Comparison of ENCODE assay signal across 14 cellular contexts in genomic region chr17:9229826-9230201, GRCh38.
A peak's percentile ranks its signal among the peaks of the same experiment; 100 is the strongest.
DNase-seq lines count a peak whose midpoint lies in the region; ATAC-seq, FAIRE-seq and TF ChIP-seq lines count a peak whose summit lies in the region.
"Had no signal": no experiment of that assay in that cellular context is flagged by ENCODE, and none has a peak within 500 bp of the region (broad histone marks: within the 10 kb centered on the region; RNA-seq: fewer than 3 reads in every experiment).

No MANE protein-coding gene starts in this region.

- peaks cover 0 to 28% (median 0%) of the 10 kb centered on the region in 7 donors for H3K27me3 ChIP-seq in heart right ventricle
- no peaks in the 10 kb centered on the region for H3K27me3 ChIP-seq in esophagus muscularis mucosa

- ATAC-seq in left ventricle myocardium superior (no peak), heart right ventricle (no peak), HG02840 (IDR thresholded peaks at IDR 0.05; ENCODE audit: low FRiP score, unreplicated experiment) (no peak)
- ATAC-seq: GM12878, K562 had no signal

- intact Hi-C loops in left ventricle myocardium superior (cut with micrococcal nuclease), result no loop called here
- intact Hi-C loops in heart right ventricle (cut with DNase I), result loop anchor here in 1 of 10 donors (10.0 kb wide), 1 partner anchor 45 kb away; no protein-coding TSS in a partner anchor
- intact Hi-C loops in esophagus muscularis mucosa (cut with DNase I), result no loop called here
- intact Hi-C loops in kidney (cut with DNase I), result no loop called here

- TF ChIP-seq CTCF in heart right ventricle (IDR thresholded peaks at IDR 0.05), result no peak
- no peak for TF ChIP-seq CTCF in esophagus muscularis mucosa (IDR thresholded peaks at IDR 0.05)
- TF ChIP-seq CTCF in kidney (IDR thresholded peaks at IDR 0.05; ENCODE audit: borderline replicate concordance, extremely low read depth, insufficient read depth), result no peak

- no peak overlapping the region for H3K27ac ChIP-seq in heart right ventricle
- H3K27ac ChIP-seq in esophagus muscularis mucosa (replicated peaks in 1 of 4), result peak overlapping the region; percentile 40 to 85 (median 73)
- no peak overlapping the region for H3K27ac ChIP-seq in kidney (ENCODE audit: low read depth in 2 of 2, low read length in 2 of 2)
- H3K27ac ChIP-seq: C4-2B had no signal

- H3K4me3 ChIP-seq in heart right ventricle, result no peak overlapping the region
- no peak overlapping the region for H3K4me3 ChIP-seq in esophagus muscularis mucosa
- H3K4me3 ChIP-seq in kidney (ENCODE audit: low read length in 2 of 2), result no peak overlapping the region
- H3K4me3 ChIP-seq: GM12878, K562 had no signal

- H3K9ac ChIP-seq in kidney (ENCODE audit: low read length in 2 of 2), result no peak overlapping the region

- peaks cover 0 to 7% (median 3%) of the 10 kb centered on the region in 9 donors for H3K4me1 ChIP-seq in heart right ventricle
- peaks cover 5 to 74% (median 67%) of the 10 kb centered on the region in 4 donors for H3K4me1 ChIP-seq in esophagus muscularis mucosa
- no peaks in the 10 kb centered on the region for H3K4me1 ChIP-seq in kidney (ENCODE audit: control insufficient read depth in 1 of 2, insufficient read depth in 1 of 2, low read depth in 1 of 2, low read length in 2 of 2)

- no peak for FAIRE-seq in kidney (lab: Jason Lieb, UNC)
- FAIRE-seq: GM12878, H1, K562 had no signal

- WGBS in heart right ventricle, 2 donors, result 83 to 84% methylated on average over 9 of the region's 9 CpGs
- 88% methylated on average over 9 of the region's 9 CpGs for WGBS in esophagus muscularis mucosa

- H3K9me3 ChIP-seq in heart right ventricle (no peaks in the 10 kb centered on the region), esophagus muscularis mucosa (no peaks in the 10 kb centered on the region), kidney (ENCODE audit: control insufficient read depth in 1 of 2, low read length in 2 of 2) (no peaks in the 10 kb centered on the region)

- TF ChIP-seq EP300 in esophagus muscularis mucosa (IDR thresholded peaks at IDR 0.05), result no peak

- no peak for TF ChIP-seq POLR2A in esophagus muscularis mucosa (IDR thresholded peaks at IDR 0.05; ENCODE audit: low read depth)

- no peaks in the 10 kb centered on the region for H3K36me3 ChIP-seq in heart right ventricle
- peaks cover 0 to 4% (median 0%) of the 10 kb centered on the region in 4 donors for H3K36me3 ChIP-seq in esophagus muscularis mucosa
- no peaks in the 10 kb centered on the region for H3K36me3 ChIP-seq in kidney (ENCODE audit: control insufficient read depth in 1 of 2, insufficient read depth in 2 of 2, low read length in 2 of 2)

- DNase-seq in left ventricle myocardium superior (peak; percentile 19), heart right ventricle (no peak), esophagus muscularis mucosa (ENCODE audit: extremely low spot score) (no peak), kidney (peak; percentile 18), DMS 273 treated with DMSO at 0.1 percent for 48 hours (lab: John Stamatoyannopoulos, UW) (no peak)
- DNase-seq: ACHN; CD4-positive, alpha-beta memory T cell; DND-41; H9 had no signal

Comparison
In these comparisons a context has a peak if more than half of its experiments do, and no peak if none do; other contexts are left out.
1. DNase-seq: peak in left ventricle myocardium superior (single experiment) and kidney (single experiment); none in heart right ventricle (0 of 2), esophagus muscularis mucosa (single experiment) and DMS 273 treated with DMSO at 0.1 percent for 48 hours (single experiment).
2. H3K27ac ChIP-seq: peak in esophagus muscularis mucosa (4 of 4); none in heart right ventricle (0 of 10) and kidney (0 of 2).